ENCODE assay signal across 12 cellular contexts in genomic region chrX:78314561-78314960, GRCh38. TPM values are rescaled to one million over a fixed set of nuclear protein-coding genes. Genes with fewer than 3 reads are reported as not detected.
A peak's percentile ranks its signal among the peaks of the same experiment; 100 is the strongest.
DNase-seq lines count a peak whose midpoint lies in the region; ATAC-seq and FAIRE-seq lines count a peak whose summit lies in the region.
"Had no signal": no experiment of that assay in that cellular context is flagged by ENCODE, and none has a peak within 500 bp of the region (broad histone marks: within the 10 kb centered on the region; RNA-seq: fewer than 3 reads in every experiment).

No MANE protein-coding gene starts in this region.

- no peak overlapping the region for H2BK15ac ChIP-seq in mesendoderm (replicated peaks; ENCODE audit: low read depth)

- FAIRE-seq in RCC 7860 (lab: Jason Lieb, UNC) = no peak

- ATAC-seq in GM18907 (IDR thresholded peaks at IDR 0.05; ENCODE audit: unreplicated experiment) = peak; percentile 72
- ATAC-seq in HG02610 (IDR thresholded peaks at IDR 0.05; ENCODE audit: unreplicated experiment) = peak; percentile 87
- ATAC-seq in GM18519 (IDR thresholded peaks at IDR 0.05; ENCODE audit: low FRiP score, unreplicated experiment) = no peak

- no peaks in the 10 kb centered on the region for H3K79me2 ChIP-seq in mesendoderm (ENCODE audit: control insufficient read depth, insufficient read depth, low read length)

- H3K18ac ChIP-seq in mesendoderm (ENCODE audit: low read length) = no peak overlapping the region

- H2BK5ac ChIP-seq in mesendoderm (ENCODE audit: low read length) = no peak overlapping the region

- no peaks in the 10 kb centered on the region for H3K4me1 ChIP-seq in mesendoderm (ENCODE audit: control insufficient read depth, low read depth, low read length)

- H3K4me3 ChIP-seq in mesendoderm (ENCODE audit: low read length) = no peak overlapping the region
- H3K4me3 ChIP-seq: GM23248 had no signal

- no peak overlapping the region for H3K23ac ChIP-seq in mesendoderm (ENCODE audit: low read length)

- WGBS in mesendoderm (ENCODE audit: extremely low coverage, insufficient coverage, low lambda C conversion rate) = no CpG with 5 or more reads among the region's 2 CpGs

- no peak overlapping the region for H2AK5ac ChIP-seq in mesendoderm (ENCODE audit: low read length)

- H4K8ac ChIP-seq in mesendoderm (ENCODE audit: low read depth, low read length) = no peak overlapping the region

- H2BK120ac ChIP-seq in mesendoderm (ENCODE audit: low read depth, low read length) = no peak overlapping the region

- H3K9ac ChIP-seq in mesendoderm (ENCODE audit: low read length) = no peak overlapping the region
- H3K9ac ChIP-seq: GM23248 had no signal

- H3K79me1 ChIP-seq in mesendoderm (ENCODE audit: low read length) = no peaks in the 10 kb centered on the region

- peak; percentile 72 for DNase-seq in MV-4-11 (lab: John Stamatoyannopoulos, UW)
- peak; percentile 31 for DNase-seq in mesendoderm
- no peak for DNase-seq in hypothalamus (lab: John Stamatoyannopoulos, UW)
- DNase-seq in RCC 7860 (ENCODE audit: low spot score) = no peak
- DNase-seq in GF-D8 (lab: John Stamatoyannopoulos, UW) = no peak
- DNase-seq: DND-41, GM23248, NCI-H69, T-helper 9 cell had no signal

- H3K27ac ChIP-seq in mesendoderm (ENCODE audit: low read depth, low read length) = no peak overlapping the region
- H3K27ac ChIP-seq: GM23248 had no signal

- H3K4ac ChIP-seq in mesendoderm (ENCODE audit: low read depth, low read length) = no peak overlapping the region

- no peaks in the 10 kb centered on the region for H3K27me3 ChIP-seq in mesendoderm (ENCODE audit: insufficient read depth, low read length, poor library complexity)

- H3K4me2 ChIP-seq in mesendoderm (ENCODE audit: low read length) = no peak overlapping the region

- H3K56ac ChIP-seq in mesendoderm (ENCODE audit: low read length) = no peak overlapping the region

- no peak overlapping the region for H4K5ac ChIP-seq in mesendoderm (ENCODE audit: low read length)

- H3K36me3 ChIP-seq in mesendoderm (ENCODE audit: control insufficient read depth, insufficient read depth, low read length) = no peaks in the 10 kb centered on the region

RNA-seq across cellular contexts. Expression of gene CYSLTR1, which starts 12.8 kb away (rescaled TPM):
- not detected for polyA plus RNA-seq in mesendoderm (2013, experiment 1 of 2)
- not detected for polyA plus RNA-seq in mesendoderm (2013, experiment 2 of 2)
- polyA plus RNA-seq: GM23248 had no signal

Comparison
In these comparisons a context has a peak if more than half of its experiments do, and no peak if none do; other contexts are left out.
1. DNase-seq: peak in MV-4-11 (single experiment) and mesendoderm (single experiment); none in hypothalamus (0 of 51), RCC 7860 (single experiment) and GF-D8 (single experiment).